12 cellular contexts compared by ENCODE assay signal in the genomic region with DNA sequence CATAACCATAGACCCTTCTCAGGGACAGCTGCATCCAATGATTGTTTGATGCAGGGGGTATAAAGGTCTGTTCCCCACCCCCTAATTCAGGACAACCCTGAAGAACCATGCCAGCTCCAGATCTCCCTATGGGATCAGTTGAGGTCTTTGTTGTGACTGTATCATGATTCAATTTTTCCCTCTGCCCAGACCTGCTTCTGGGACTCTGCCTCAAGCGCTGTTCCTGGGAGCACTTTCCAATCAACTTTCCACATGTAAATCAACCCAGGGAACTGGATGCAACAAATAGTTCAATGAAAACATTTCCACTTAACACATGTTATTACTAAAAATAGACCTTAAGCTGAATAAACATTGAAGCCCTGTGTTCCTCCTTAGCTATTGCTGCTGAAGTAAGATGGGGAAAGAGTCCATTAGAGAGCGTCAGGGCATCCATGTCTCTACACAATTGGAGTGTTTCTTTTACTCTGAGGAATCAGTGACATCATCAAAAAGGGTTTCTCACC.
"Had no signal": no experiment of that assay in that cellular context is flagged by ENCODE, and none has a peak within 500 bp of the region (broad histone marks: within the 10 kb centered on the region; RNA-seq: fewer than 3 reads in every experiment).

No MANE protein-coding gene starts in this region.

- H3K4me3 ChIP-seq: body of pancreas, tibial artery, uterus had no signal

- FAIRE-seq: kidney, small intestine had no signal

- H3K27ac ChIP-seq: body of pancreas, tibial artery, uterus had no signal

- DNase-seq: activated CD4-positive, alpha-beta memory T cell treated with anti-CD3 and anti-CD28 coated beads for 36 hours; activated T-cell treated with anti-CD3 and anti-CD28 coated beads, Interleukin-2, amount 50 U/mL, for 48 hours; body of pancreas; cerebellar nuclear complex; endodermal cell; foreskin melanocyte; kidney; retina; small intestine; tibial artery; uterus had no signal

- ATAC-seq: activated CD4-positive, CD25-positive, alpha-beta regulatory T cell treated with anti-CD3 and anti-CD28 coated beads, Interleukin-2, amount 50 U/mL, for 24 hours; body of pancreas had no signal

- H3K27me3 ChIP-seq: body of pancreas, tibial artery, uterus had no signal

- H3K9me3 ChIP-seq: body of pancreas, tibial artery, uterus had no signal

- H3K36me3 ChIP-seq: tibial artery, uterus had no signal

- H3K4me1 ChIP-seq: body of pancreas, tibial artery, uterus had no signal
